In genomic region chr2:168454737-168455691, GRCh38 we compare ENCODE assay signal across 10 cellular contexts. TPM values are rescaled to one million over a fixed set of nuclear protein-coding genes. Genes with fewer than 3 reads are reported as not detected.
DNase-seq lines count a peak whose midpoint lies in the region; TF ChIP-seq lines count a peak whose summit lies in the region.
"Had no signal": no experiment of that assay in that cellular context is flagged by ENCODE, and none has a peak within 500 bp of the region (broad histone marks: within the 10 kb centered on the region; RNA-seq: fewer than 3 reads in every experiment).

No MANE protein-coding gene starts in this region.

- H3K27me3 ChIP-seq in thyroid gland = no peaks in the 10 kb centered on the region

- H3K4me3 ChIP-seq in SK-N-MC = peak overlapping the region; percentile 76; the same call in 1 of the 2 replicates
- peak overlapping the region; percentile 80; the same call in 1 of the 2 replicates for H3K4me3 ChIP-seq in iPS-18c (ENCODE audit: insufficient read depth, low read depth, low read length)
- peak overlapping the region in 2 of 3 donors; percentile 20 to 74 for H3K4me3 ChIP-seq in thyroid gland (replicated peaks in 1 of 3)

- H3K9ac ChIP-seq in SK-N-MC (ENCODE audit: insufficient read length) = no peak overlapping the region

- H3K27me3 Mint-ChIP-seq in activated CD4-positive, alpha-beta T cell treated with anti-CD3 and anti-CD28 coated beads, Interleukin-2, amount 10 ng/mL, durations not matched to agents 24 days and 14 days = no peaks in the 10 kb centered on the region

- intact Hi-C loops in activated CD4-positive, alpha-beta T cell treated with anti-CD3 and anti-CD28 coated beads, Interleukin-2, amount 10 ng/mL, durations not matched to agents 24 days and 14 days (cut with micrococcal nuclease) = loop anchor here (5.0 to 10.0 kb wide), 2 partner anchors 240 to 252 kb away; no protein-coding TSS in a partner anchor
- intact Hi-C loops in thyroid gland (cut with DNase I) = loop anchor here (10.0 kb wide), 1 partner anchor 250 kb away; no protein-coding TSS in a partner anchor

- H3K27ac ChIP-seq in SK-N-MC = no peak overlapping the region
- H3K27ac ChIP-seq in thyroid gland = no peak overlapping the region

- no peak for TF ChIP-seq CTCF in thyroid gland (IDR thresholded peaks at IDR 0.05)

- 78 to 79% methylated on average over 7 of the region's 7 CpGs for WGBS in thyroid gland, 2 donors

- no peaks in the 10 kb centered on the region for H3K36me3 ChIP-seq in SK-N-MC (ENCODE audit: insufficient read depth, low read length)
- H3K36me3 ChIP-seq in thyroid gland = no peaks in the 10 kb centered on the region

- H3K9me3 ChIP-seq in SK-N-MC (ENCODE audit: low read depth, low read length) (no peaks in the 10 kb centered on the region), iPS-18c (ENCODE audit: control insufficient read depth, insufficient read depth, low read length) (no peaks in the 10 kb centered on the region), thyroid gland (no peaks in the 10 kb centered on the region)

- no peak overlapping the region for H3K4me3 Mint-ChIP-seq in activated CD4-positive, alpha-beta T cell treated with anti-CD3 and anti-CD28 coated beads, Interleukin-2, amount 10 ng/mL, durations not matched to agents 24 days and 14 days

- H3K4me1 ChIP-seq in thyroid gland = peaks cover 0 to 12% of the 10 kb centered on the region in 2 donors

- H3K36me3 Mint-ChIP-seq in activated CD4-positive, alpha-beta T cell treated with anti-CD3 and anti-CD28 coated beads, Interleukin-2, amount 10 ng/mL, durations not matched to agents 24 days and 14 days (ENCODE audit: low read depth) = peaks cover 7% of the 10 kb centered on the region
- H3K36me3 Mint-ChIP-seq: memory B cell had no signal

- no peaks in the 10 kb centered on the region for H3K9me3 Mint-ChIP-seq in activated CD4-positive, alpha-beta T cell treated with anti-CD3 and anti-CD28 coated beads, Interleukin-2, amount 10 ng/mL, durations not matched to agents 24 days and 14 days
- H3K9me3 Mint-ChIP-seq: memory B cell; T-helper 1 cell treated with Interleukin-12 subunit alpha and Interleukin-12 subunit beta and Interleukin-4 antibody, amounts not matched to agents 30 μg/mL and 1 μg/mL, for 36 hours had no signal

- no peak for TF ChIP-seq POLR2A in thyroid gland (IDR thresholded peaks at IDR 0.05)

- H3K4me1 Mint-ChIP-seq in activated CD4-positive, alpha-beta T cell treated with anti-CD3 and anti-CD28 coated beads, Interleukin-2, amount 10 ng/mL, durations not matched to agents 24 days and 14 days = peaks cover 25% of the 10 kb centered on the region

- H3K27ac Mint-ChIP-seq in activated CD4-positive, alpha-beta T cell treated with anti-CD3 and anti-CD28 coated beads, Interleukin-2, amount 10 ng/mL, durations not matched to agents 24 days and 14 days = no peak overlapping the region
- H3K27ac Mint-ChIP-seq: memory B cell had no signal

- DNase-seq in activated CD4-positive, alpha-beta T cell treated with anti-CD3 and anti-CD28 coated beads, Interleukin-2, amount 10 ng/mL, durations not matched to agents 24 days and 14 days = peak; percentile 63
- DNase-seq in activated CD4-positive, alpha-beta T cell treated with anti-CD3 and anti-CD28 coated beads for 1 hour = no peak
- DNase-seq in SK-N-MC (ENCODE audit: low read depth, low spot score) = no peak
- no peak for DNase-seq in thyroid gland
- no peak for DNase-seq in kidney glomerular epithelial cell (lab: John Stamatoyannopoulos, UW)
- DNase-seq in activated CD4-positive, CD25-positive, alpha-beta regulatory T cell treated with anti-CD3 and anti-CD28 coated beads, Interleukin-2, amount 50 U/mL, for 72 hours = no peak
- DNase-seq in NCI-H2171 treated with DMSO at 0.1 percent for 48 hours (lab: John Stamatoyannopoulos, UW) = no peak

RNA-seq across cellular contexts. Expression of gene CERS6, which starts 1.1 kb away (rescaled TPM):
- total RNA-seq in activated CD4-positive, alpha-beta T cell treated with anti-CD3 and anti-CD28 coated beads, Interleukin-2, amount 10 ng/mL, durations not matched to agents 24 days and 14 days = 25.3 and 26.3 TPM in 2 replicates
- 10 to 100 TPM; 35.7 to 60.6 (median 39.2) TPM for total RNA-seq in thyroid gland
